17 cellular contexts compared by ENCODE assay signal in the genomic region with DNA sequence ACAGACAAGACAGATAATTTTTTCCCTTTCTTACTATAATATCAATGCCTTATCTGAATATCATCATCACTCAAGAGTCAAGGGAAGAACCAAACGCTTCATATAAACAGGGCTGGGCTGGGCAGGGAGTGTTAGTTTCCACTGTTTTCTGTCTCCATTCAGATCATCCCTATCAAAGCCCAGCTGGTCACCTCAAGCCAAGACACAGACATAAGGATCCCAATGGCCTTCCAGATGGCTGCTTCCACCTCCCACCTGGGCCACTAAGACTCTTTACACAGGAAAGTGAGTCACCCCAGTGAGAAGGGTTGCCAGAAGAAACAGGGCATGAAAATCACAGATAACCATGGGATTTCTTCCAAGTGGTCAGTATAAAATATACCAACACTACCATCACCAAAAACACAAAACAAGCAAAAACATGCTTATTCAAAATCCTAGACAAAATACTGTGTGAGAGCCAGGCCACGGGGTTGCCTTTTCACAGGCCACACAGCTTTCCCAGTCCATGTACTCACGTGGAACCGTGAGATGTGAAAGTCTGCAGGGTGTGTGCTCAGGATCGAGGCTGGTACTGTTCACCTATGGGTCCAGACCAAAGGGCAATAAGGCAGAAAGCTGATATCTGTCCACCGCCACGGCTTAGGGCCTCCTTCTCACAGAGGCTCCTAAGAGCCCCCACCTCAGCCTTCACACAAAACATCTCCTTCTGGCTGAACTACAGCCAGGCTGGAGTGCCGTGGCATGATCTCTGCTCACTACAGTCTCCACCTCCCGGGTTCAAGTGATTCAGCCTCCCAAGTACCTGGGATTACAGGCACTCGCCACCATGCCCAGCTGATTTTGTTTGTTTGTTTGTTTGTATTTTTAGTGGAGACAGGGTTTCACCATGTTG. TPM values are rescaled to one million over a fixed set of nuclear protein-coding genes. Genes with fewer than 3 reads are reported as not detected.
"Had no signal": no experiment of that assay in that cellular context is flagged by ENCODE, and none has a peak within 500 bp of the region (broad histone marks: within the 10 kb centered on the region; RNA-seq: fewer than 3 reads in every experiment).

No MANE protein-coding gene starts in this region.

- H3K27ac ChIP-seq: gastrocnemius medialis, upper lobe of left lung had no signal

- H3K36me3 Mint-ChIP-seq: brain, WTC11 had no signal

- H3K9me3 Mint-ChIP-seq: activated CD4-positive, alpha-beta T cell treated with anti-CD3 and anti-CD28 coated beads, Interleukin-2, amount 10 ng/mL, durations not matched to agents 24 days and 14 days; activated T-helper 1 cell treated with anti-CD3 and anti-CD28 coated beads, Interleukin-12 subunit alpha, Interleukin-12 subunit beta, Interleukin-2, Interleukin-4 antibody, amounts not matched to agents 30 ng/mL and 10 ng/mL and 1 ng/mL, durations not matched to agents 14 hours and 24 hours and 36 hours; brain; nephron progenitor cell; stimulated activated naive CD8-positive, alpha-beta T cell treated with anti-CD3 and anti-CD28 coated beads, Interleukin-15, Interleukin-2, amounts not matched to agents 100 ng/mL and 50 ng/mL, for 24 hours; T-helper 1 cell treated with Interleukin-12 subunit alpha and Interleukin-12 subunit beta and Interleukin-4 antibody, amounts not matched to agents 30 μg/mL and 1 μg/mL, for 36 hours had no signal

- H3K27me3 ChIP-seq: gastrocnemius medialis, upper lobe of left lung had no signal

- H3K36me3 ChIP-seq: gastrocnemius medialis, upper lobe of left lung had no signal

- H3K27me3 Mint-ChIP-seq: stimulated activated naive CD8-positive, alpha-beta T cell treated with anti-CD3 and anti-CD28 coated beads, Interleukin-15, Interleukin-2, amounts not matched to agents 100 ng/mL and 50 ng/mL, for 24 hours had no signal

- DNase-seq: activated CD4-positive, alpha-beta T cell treated with anti-CD3 and anti-CD28 coated beads, Interleukin-2, amount 10 ng/mL, durations not matched to agents 24 days and 14 days; activated naive CD4-positive, alpha-beta T cell treated with Interleukin-2 at 50 U/mL for 16 hours; gastrocnemius medialis; kidney glomerular epithelial cell; nephron progenitor cell; stimulated activated CD4-positive, alpha-beta T cell treated with anti-CD3 and anti-CD28 coated beads, Interleukin-2, amount 100 ng/mL, for 48 hours; stimulated activated CD8-positive, alpha-beta memory T cell treated with anti-CD3 and anti-CD28 coated beads, Interleukin-4, amount 100 ng/mL, for 48 hours; upper lobe of left lung had no signal

- H3K27ac Mint-ChIP-seq: activated CD4-positive, alpha-beta T cell treated with anti-CD3 and anti-CD28 coated beads, Interleukin-2, amount 10 ng/mL, durations not matched to agents 24 days and 14 days; activated T-helper 1 cell treated with anti-CD3 and anti-CD28 coated beads, Interleukin-12 subunit alpha, Interleukin-12 subunit beta, Interleukin-2, Interleukin-4 antibody, amounts not matched to agents 30 ng/mL and 10 ng/mL and 1 ng/mL, durations not matched to agents 14 hours and 24 hours and 36 hours; brain; nephron progenitor cell; stimulated activated naive CD8-positive, alpha-beta T cell treated with anti-CD3 and anti-CD28 coated beads, Interleukin-15, Interleukin-2, amounts not matched to agents 100 ng/mL and 50 ng/mL, for 24 hours; T-helper 1 cell treated with Interleukin-12 subunit alpha and Interleukin-12 subunit beta and Interleukin-4 antibody, amounts not matched to agents 30 μg/mL and 1 μg/mL, for 36 hours; WTC11 had no signal

- H3K9me3 ChIP-seq: gastrocnemius medialis, upper lobe of left lung had no signal

- H3K4me3 Mint-ChIP-seq: activated CD4-positive, alpha-beta T cell treated with anti-CD3 and anti-CD28 coated beads, Interleukin-2, amount 10 ng/mL, durations not matched to agents 24 days and 14 days; activated T-helper 1 cell treated with anti-CD3 and anti-CD28 coated beads, Interleukin-12 subunit alpha, Interleukin-12 subunit beta, Interleukin-2, Interleukin-4 antibody, amounts not matched to agents 30 ng/mL and 10 ng/mL and 1 ng/mL, durations not matched to agents 14 hours and 24 hours and 36 hours; brain; nephron progenitor cell; stimulated activated naive CD8-positive, alpha-beta T cell treated with anti-CD3 and anti-CD28 coated beads, Interleukin-15, Interleukin-2, amounts not matched to agents 100 ng/mL and 50 ng/mL, for 24 hours; T-helper 1 cell treated with Interleukin-12 subunit alpha and Interleukin-12 subunit beta and Interleukin-4 antibody, amounts not matched to agents 30 μg/mL and 1 μg/mL, for 36 hours; WTC11 had no signal

- H3K4me1 ChIP-seq: upper lobe of left lung had no signal

- H3K4me3 ChIP-seq: dorsolateral prefrontal cortex, gastrocnemius medialis, upper lobe of left lung had no signal

- ATAC-seq: gastrocnemius medialis, WTC11 had no signal

- H3K4me1 Mint-ChIP-seq: activated CD4-positive, alpha-beta T cell treated with anti-CD3 and anti-CD28 coated beads, Interleukin-2, amount 10 ng/mL, durations not matched to agents 24 days and 14 days; brain; nephron progenitor cell; WTC11 had no signal

RNA-seq across cellular contexts. Expression of a gene that starts 5.7 kb away (rescaled TPM):
- total RNA-seq: activated CD4-positive, alpha-beta T cell treated with anti-CD3 and anti-CD28 coated beads, Interleukin-2, amount 10 ng/mL, durations not matched to agents 24 days and 14 days; activated T-helper 1 cell treated with anti-CD3 and anti-CD28 coated beads, Interleukin-12 subunit alpha, Interleukin-12 subunit beta, Interleukin-2, Interleukin-4 antibody, amounts not matched to agents 30 ng/mL and 10 ng/mL and 1 ng/mL, durations not matched to agents 14 hours and 24 hours and 36 hours; chondrocyte; dorsolateral prefrontal cortex; gastrocnemius medialis; osteoblast; temporal lobe had no signal

RNA-seq across cellular contexts. Expression of a gene that starts 15.8 kb away (rescaled TPM):
- total RNA-seq: activated CD4-positive, alpha-beta T cell treated with anti-CD3 and anti-CD28 coated beads, Interleukin-2, amount 10 ng/mL, durations not matched to agents 24 days and 14 days; activated T-helper 1 cell treated with anti-CD3 and anti-CD28 coated beads, Interleukin-12 subunit alpha, Interleukin-12 subunit beta, Interleukin-2, Interleukin-4 antibody, amounts not matched to agents 30 ng/mL and 10 ng/mL and 1 ng/mL, durations not matched to agents 14 hours and 24 hours and 36 hours; chondrocyte; dorsolateral prefrontal cortex; gastrocnemius medialis; osteoblast; temporal lobe had no signal
